In genomic region chr6:161273356-161273751, GRCh38 we compare ENCODE assay signal across 8 cellular contexts. TPM values are rescaled to one million over a fixed set of nuclear protein-coding genes. Genes with fewer than 3 reads are reported as not detected.
A peak's percentile ranks its signal among the peaks of the same experiment; 100 is the strongest.
DNase-seq lines count a peak whose midpoint lies in the region; ATAC-seq and TF ChIP-seq lines count a peak whose summit lies in the region.

No MANE protein-coding gene starts in this region.

- CTCF ChIA-PET in activated CD8-positive, alpha-beta T cell treated with anti-CD3 and anti-CD28 coated beads, Interleukin-2, amount 10 ng/mL, durations not matched to agents 7 days and 5 days (lab: Charles Lee): interaction anchor here (1.2 to 1.3 kb wide), 2 partner anchors 30 to 98 kb away, joined by 3 read pairs; no protein-coding TSS in a partner anchor

- peaks cover 12% of the 10 kb centered on the region for H3K27me3 Mint-ChIP-seq in activated CD8-positive, alpha-beta T cell treated with anti-CD3 and anti-CD28 coated beads, Interleukin-2, amount 10 ng/mL, durations not matched to agents 7 days and 5 days (ENCODE audit: low read depth)
- H3K27me3 Mint-ChIP-seq in nephron (ENCODE audit: low read depth): no peaks in the 10 kb centered on the region

- no peak overlapping the region for H2AFZ ChIP-seq in MM.1S (ENCODE audit: low read length)

- POLR2A ChIA-PET in activated CD8-positive, alpha-beta T cell treated with anti-CD3 and anti-CD28 coated beads, Interleukin-2, amount 10 ng/mL, durations not matched to agents 7 days and 5 days (lab: Charles Lee): interaction anchor here (0.6 to 1.0 kb wide), 3 partner anchors 31 to 1560 kb away, joined by 3 to 9 read pairs (median 4); no protein-coding TSS in a partner anchor

- H3K9me2 ChIP-seq in MM.1S (replicated peaks; ENCODE audit: insufficient read depth, low read length): no peaks in the 10 kb centered on the region

- no peaks in the 10 kb centered on the region for H4K20me1 ChIP-seq in MM.1S (ENCODE audit: insufficient read depth, low read length)

- TF ChIP-seq CTCF in MM.1S (IDR thresholded peaks at IDR 0.05; ENCODE audit: low read length): no peak
- no peak for TF ChIP-seq CTCF in nephron (IDR thresholded peaks at IDR 0.05; ENCODE audit: unreplicated experiment in 3 of 3)

- peak overlapping the region; percentile 79 for H3K4me3 Mint-ChIP-seq in activated CD8-positive, alpha-beta T cell treated with anti-CD3 and anti-CD28 coated beads, Interleukin-2, amount 10 ng/mL, durations not matched to agents 7 days and 5 days
- H3K4me3 Mint-ChIP-seq in nephron: peak overlapping the region; percentile 87 to 96 (median 95)

- H3K27ac Mint-ChIP-seq in activated CD8-positive, alpha-beta T cell treated with anti-CD3 and anti-CD28 coated beads, Interleukin-2, amount 10 ng/mL, durations not matched to agents 7 days and 5 days: peak overlapping the region; percentile 93
- H3K27ac Mint-ChIP-seq in nephron: peak overlapping the region; percentile 90 to 95 (median 92)

- DNase-seq in activated CD4-positive, CD25-positive, alpha-beta regulatory T cell treated with anti-CD3 and anti-CD28 coated beads, Interleukin-2, amount 50 U/mL, for 72 hours: no peak
- DNase-seq in MM.1S (no peak), epithelial cell of prostate (ENCODE audit: low read depth, low spot score) (no peak), NCI-H2029 treated with DMSO at 0.1 percent for 48 hours (lab: John Stamatoyannopoulos, UW) (no peak), HK-2 (ENCODE audit: unreplicated experiment) (no peak)
- peak; percentile 60 for DNase-seq in activated CD8-positive, alpha-beta T cell treated with anti-CD3 and anti-CD28 coated beads, Interleukin-2, amount 10 ng/mL, durations not matched to agents 7 days and 5 days

- H3K9ac ChIP-seq in MM.1S (ENCODE audit: low read length): no peak overlapping the region; the same call in 1 of the 2 replicates

- H3K36me3 ChIP-seq in MM.1S (replicated peaks; ENCODE audit: insufficient read depth, low read length): no peaks in the 10 kb centered on the region

- H3K36me3 Mint-ChIP-seq in activated CD8-positive, alpha-beta T cell treated with anti-CD3 and anti-CD28 coated beads, Interleukin-2, amount 10 ng/mL, durations not matched to agents 7 days and 5 days (ENCODE audit: low read depth): no peaks in the 10 kb centered on the region
- peaks cover 18% of the 10 kb centered on the region for H3K36me3 Mint-ChIP-seq in nephron (ENCODE audit: low read depth)

- peak overlapping the region; percentile 34 for H3K4me2 ChIP-seq in MM.1S (ENCODE audit: low read depth, low read length)

- H3K79me2 ChIP-seq in MM.1S (ENCODE audit: low read length): no peaks in the 10 kb centered on the region

- ATAC-seq in activated CD4-positive, CD25-positive, alpha-beta regulatory T cell treated with anti-CD3 and anti-CD28 coated beads, Interleukin-2, amount 50 U/mL, for 24 hours: peak; percentile 11 to 31
- peak; percentile 40 for ATAC-seq in activated CD8-positive, alpha-beta T cell treated with anti-CD3 and anti-CD28 coated beads, Interleukin-2, amount 10 ng/mL, durations not matched to agents 7 days and 5 days

- H3K27ac ChIP-seq in MM.1S (ENCODE audit: low read length): no peak overlapping the region
- H3K27ac ChIP-seq in epithelial cell of prostate: peak overlapping the region; percentile 42

- no peaks in the 10 kb centered on the region for H3K9me3 ChIP-seq in MM.1S (replicated peaks; ENCODE audit: insufficient read depth, low read length)

- no peaks in the 10 kb centered on the region for H3K9me3 Mint-ChIP-seq in activated CD8-positive, alpha-beta T cell treated with anti-CD3 and anti-CD28 coated beads, Interleukin-2, amount 10 ng/mL, durations not matched to agents 7 days and 5 days (ENCODE audit: insufficient read depth)
- H3K9me3 Mint-ChIP-seq in nephron: no peaks in the 10 kb centered on the region

- no peaks in the 10 kb centered on the region for H3K4me1 ChIP-seq in MM.1S (ENCODE audit: low read length)

- peak overlapping the region; percentile 12; the same call in 1 of the 2 replicates for H3K4me3 ChIP-seq in MM.1S (ENCODE audit: low read length)

- no peaks in the 10 kb centered on the region for H3F3A ChIP-seq in MM.1S (ENCODE audit: insufficient read depth, low read length)

- no peaks in the 10 kb centered on the region for H3K27me3 ChIP-seq in MM.1S (replicated peaks; ENCODE audit: insufficient read depth, low read length)

- H3K4me1 Mint-ChIP-seq in activated CD8-positive, alpha-beta T cell treated with anti-CD3 and anti-CD28 coated beads, Interleukin-2, amount 10 ng/mL, durations not matched to agents 7 days and 5 days (ENCODE audit: low read depth): peaks cover 18% of the 10 kb centered on the region
- H3K4me1 Mint-ChIP-seq in nephron: peaks cover 25% of the 10 kb centered on the region

RNA-seq across cellular contexts. Expression of gene AGPAT4, which starts 0.5 kb away (rescaled TPM):
- 1 to 10 TPM; 4.0 to 4.3 TPM for total RNA-seq in activated CD8-positive, alpha-beta T cell treated with anti-CD3 and anti-CD28 coated beads, Interleukin-2, amount 10 ng/mL, durations not matched to agents 7 days and 5 days
